Comparison of ENCODE assay signal across 26 cellular contexts in the genomic region with DNA sequence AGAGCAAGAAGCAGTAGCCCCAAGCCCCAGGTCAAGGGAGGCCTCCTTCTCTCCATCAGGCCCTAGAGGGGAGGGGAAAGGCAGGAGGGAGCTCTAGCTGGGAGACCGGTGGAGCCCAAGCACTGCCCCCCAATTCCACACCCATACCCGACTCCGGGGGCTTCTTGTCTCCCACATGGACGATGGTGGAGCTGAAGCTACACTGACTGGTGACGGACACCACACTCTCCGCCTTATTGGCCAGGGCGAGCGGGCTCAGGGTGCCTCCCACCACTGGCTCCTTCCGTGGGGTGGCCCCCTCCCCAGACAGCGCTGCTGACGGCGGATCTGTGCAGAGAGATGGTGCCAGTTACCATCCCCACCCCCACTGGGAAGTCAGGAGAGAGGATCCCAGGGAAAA. TPM values are rescaled to one million over a fixed set of nuclear protein-coding genes. Genes with fewer than 3 reads are reported as not detected.
DNase-seq lines count a peak whose midpoint lies in the region; ATAC-seq and TF ChIP-seq lines count a peak whose summit lies in the region.
"Had no signal": no experiment of that assay in that cellular context is flagged by ENCODE, and none has a peak within 500 bp of the region (broad histone marks: within the 10 kb centered on the region; RNA-seq: fewer than 3 reads in every experiment).

No MANE protein-coding gene starts in this region.

- no peak overlapping the region for H3K27ac Mint-ChIP-seq in CD4-positive, alpha-beta T cell
- H3K27ac Mint-ChIP-seq: CD8-positive, alpha-beta T cell; T-helper 1 cell treated with Interleukin-12 subunit alpha and Interleukin-12 subunit beta and Interleukin-4 antibody, amounts not matched to agents 30 μg/mL and 1 μg/mL, for 36 hours had no signal

- no peak for TF ChIP-seq POLR2A in gastroesophageal sphincter (IDR thresholded peaks at IDR 0.05)

- intact Hi-C loops in CD4-positive, alpha-beta T cell (cut with DNase I, micrococcal nuclease): no loop called here

- H3K9me3 Mint-ChIP-seq in CD4-positive, alpha-beta T cell: no peaks in the 10 kb centered on the region
- H3K9me3 Mint-ChIP-seq: CD8-positive, alpha-beta T cell; T-helper 1 cell treated with Interleukin-12 subunit alpha and Interleukin-12 subunit beta and Interleukin-4 antibody, amounts not matched to agents 30 μg/mL and 1 μg/mL, for 36 hours had no signal

- peak overlapping the region; percentile 69 for H3K4me3 Mint-ChIP-seq in CD4-positive, alpha-beta T cell
- H3K4me3 Mint-ChIP-seq: CD8-positive, alpha-beta T cell; T-helper 1 cell treated with Interleukin-12 subunit alpha and Interleukin-12 subunit beta and Interleukin-4 antibody, amounts not matched to agents 30 μg/mL and 1 μg/mL, for 36 hours had no signal

- H3K36me3 Mint-ChIP-seq in CD4-positive, alpha-beta T cell (ENCODE audit: low read depth): peaks cover 99% of the 10 kb centered on the region

- no peak for TF ChIP-seq CTCF in CD4-positive, alpha-beta T cell (IDR thresholded peaks at IDR 0.05)
- TF ChIP-seq CTCF in RWPE1 (conservative IDR thresholded peaks at IDR 0.05; ENCODE audit: low read depth) (no peak), gastroesophageal sphincter (IDR thresholded peaks at IDR 0.05) (no peak)

- no peak overlapping the region for H3K27ac ChIP-seq in CD4-positive, alpha-beta T cell (ENCODE audit: low read depth, low read length)
- peak overlapping the region; percentile 98 for H3K27ac ChIP-seq in RWPE1
- H3K27ac ChIP-seq in gastroesophageal sphincter: peak overlapping the region; percentile 4 to 100 (median 99)
- H3K27ac ChIP-seq in stomach smooth muscle (ENCODE audit: low read length): peak overlapping the region; percentile 71
- H3K27ac ChIP-seq: VCaP had no signal

- H3K9me3 ChIP-seq in CD4-positive, alpha-beta T cell (ENCODE audit: control insufficient read depth, low read length): no peaks in the 10 kb centered on the region
- no peaks in the 10 kb centered on the region for H3K9me3 ChIP-seq in gastroesophageal sphincter
- no peaks in the 10 kb centered on the region for H3K9me3 ChIP-seq in stomach smooth muscle (ENCODE audit: control insufficient read depth in 2 of 2, low read length in 2 of 2)

- H3K36me3 ChIP-seq in gastroesophageal sphincter (peaks cover 15 to 100% of the 10 kb centered on the region in 2 donors), stomach smooth muscle (ENCODE audit: control insufficient read depth in 2 of 2, insufficient read depth in 2 of 2, low read length in 2 of 2) (peaks cover 89 to 93% of the 10 kb centered on the region in 2 donors)

- TF ChIP-seq EP300 in gastroesophageal sphincter (IDR thresholded peaks at IDR 0.05): no peak

- H3K27me3 ChIP-seq in CD4-positive, alpha-beta T cell (ENCODE audit: control insufficient read depth, insufficient read depth, low read length): no peaks in the 10 kb centered on the region
- H3K27me3 ChIP-seq in gastroesophageal sphincter (no peaks in the 10 kb centered on the region), stomach smooth muscle (ENCODE audit: control insufficient read depth in 1 of 2, insufficient read depth in 2 of 2, low read length in 2 of 2) (no peaks in the 10 kb centered on the region)

- CTCF ChIA-PET in CD4-positive, alpha-beta T cell (lab: Charles Lee): no interaction called here
- CTCF ChIA-PET in RWPE1 (lab: Yijun Ruan, JAX): no interaction called here

- H3K4me3 ChIP-seq in gastroesophageal sphincter: no peak overlapping the region
- no peak overlapping the region for H3K4me3 ChIP-seq in stomach smooth muscle (ENCODE audit: low read length in 2 of 2)

- no peak for DNase-seq in CD4-positive, alpha-beta T cell
- DNase-seq in RWPE1 (ENCODE audit: low spot score) (no peak), NOMO-1 treated with DMSO at 0.1 percent for 48 hours (lab: John Stamatoyannopoulos, UW; ENCODE audit: unreplicated experiment) (no peak)
- DNase-seq: activated CD8-positive, alpha-beta memory T cell treated with anti-CD3 and anti-CD28 coated beads, Interleukin-2, amount 50 U/mL, for 48 hours; activated gamma-delta T cell treated with Interleukin-2 at 50 U/mL for 16 hours; CD8-positive, alpha-beta T cell; central memory CD4-positive, alpha-beta T cell; DMS53; GDM1; IMR-90; NCI-H1417 treated with DMSO at 0.1 percent for 48 hours; NCI-H2171; NCI-H524 treated with DMSO at 0.1 percent for 48 hours; nucleus accumbens; retina; stimulated activated CD4-positive, alpha-beta T cell treated with anti-CD3 and anti-CD28 coated beads, Interleukin-4, amount 100 ng/mL, for 24 hours; stimulated activated naive CD8-positive, alpha-beta T cell treated with anti-CD3 and anti-CD28 coated beads, Interleukin-15, Interleukin-2, amounts not matched to agents 100 U/mL and 50 U/mL, for 24 hours had no signal

- 100% methylated on average over 1 of the region's 12 CpGs; no CpG with 5 or more reads in 1 of the 2 donors for WGBS in gastroesophageal sphincter (ENCODE audit: low coverage in 1 of 2), 2 donors

- ATAC-seq in CD4-positive, alpha-beta T cell (ENCODE audit: poor library complexity): no peak
- ATAC-seq in gastroesophageal sphincter (no peak), GM21529 (IDR thresholded peaks at IDR 0.05; ENCODE audit: unreplicated experiment) (no peak)
- ATAC-seq in activated CD4-positive, CD25-positive, alpha-beta regulatory T cell treated with anti-CD3 and anti-CD28 coated beads, Interleukin-2, amount 50 U/mL, for 24 hours: no peak
- ATAC-seq: CD8-positive, alpha-beta T cell; stimulated activated naive CD8-positive, alpha-beta T cell treated with anti-CD3 and anti-CD28 coated beads, Interleukin-15, Interleukin-2, amounts not matched to agents 100 U/mL and 50 U/mL, for 24 hours had no signal

- no peak overlapping the region for H3K9ac ChIP-seq in stomach smooth muscle (ENCODE audit: low read length in 2 of 2)

- POLR2A ChIA-PET in CD4-positive, alpha-beta T cell (lab: Charles Lee): interaction anchor here (0.7 to 4.5 kb wide), 4 partner anchors 10 to 74 kb away, joined by 3 to 19 read pairs (median 4); no protein-coding TSS in a partner anchor
- POLR2A ChIA-PET in RWPE1 (lab: Yijun Ruan, JAX; ENCODE audit: low non-redundant PET): no interaction called here

- H3K4me1 Mint-ChIP-seq in CD4-positive, alpha-beta T cell (ENCODE audit: low read depth): peaks cover 13% of the 10 kb centered on the region

- H3K4me1 ChIP-seq in gastroesophageal sphincter (peaks cover 0 to 99% (median 20%) of the 10 kb centered on the region in 3 donors), stomach smooth muscle (ENCODE audit: control insufficient read depth, insufficient read depth, low read length) (peaks cover 47% of the 10 kb centered on the region)

- H3K27me3 Mint-ChIP-seq in CD4-positive, alpha-beta T cell: peaks cover 3% of the 10 kb centered on the region

RNA-seq across cellular contexts. Expression of a gene that starts 6.4 kb away (rescaled TPM):
- 1,000 to 10,000 TPM; 1,723 to 1,794 TPM for total RNA-seq in CD4-positive, alpha-beta T cell
- total RNA-seq in gastroesophageal sphincter: 100 to 1,000 TPM in 3 of 4 donors, 10 to 100 TPM in 1; 67.1 to 188 (median 136) TPM

RNA-seq across cellular contexts. Expression of a gene that starts 16.9 kb away (rescaled TPM):
- total RNA-seq in CD4-positive, alpha-beta T cell: 100 to 1,000 TPM; 351 to 366 TPM
- 10 to 100 TPM; 14.6 to 39.8 (median 33.4) TPM for total RNA-seq in gastroesophageal sphincter

RNA-seq across cellular contexts. Expression of a gene that starts 21.9 kb away (rescaled TPM):
- total RNA-seq in CD4-positive, alpha-beta T cell: under 1 TPM; 0.52 to 0.53 TPM
- total RNA-seq in gastroesophageal sphincter: under 1 TPM in 2 of 4 donors, not detected in 2; 0.89 to 0.94 TPM
- total RNA-seq: IMR-90, lung microvascular endothelial cell, urinary bladder had no signal

RNA-seq across cellular contexts. Expression of a gene that starts 27.5 kb away (rescaled TPM):
- under 1 TPM; 0.81 to 0.91 TPM for total RNA-seq in CD4-positive, alpha-beta T cell
- total RNA-seq in gastroesophageal sphincter: under 1 TPM in 1 of 4 donors, not detected in 3; 0.37 TPM
- total RNA-seq: epithelial cell of proximal tubule, lung microvascular endothelial cell, urinary bladder had no signal

RNA-seq across cellular contexts. Expression of a gene that starts 30.4 kb away (rescaled TPM):
- 10 to 100 TPM; 12.2 to 12.9 TPM for total RNA-seq in CD4-positive, alpha-beta T cell
- 10 to 100 TPM; 11.2 to 18.8 (median 15.5) TPM for total RNA-seq in gastroesophageal sphincter

Comparison
In these comparisons a context has a peak if more than half of its experiments do, and no peak if none do; other contexts are left out.
1. RNA of a gene that starts 6.4 kb away (total RNA-seq): 1,723 to 1,794 TPM in CD4-positive, alpha-beta T cell; 67.1 to 188 TPM in gastroesophageal sphincter; every median in the first group is over 4 times any median in the second.
2. RNA of a gene that starts 16.9 kb away (total RNA-seq): 351 to 366 TPM in CD4-positive, alpha-beta T cell; 14.6 to 39.8 TPM in gastroesophageal sphincter; every median in the first group is over 4 times any median in the second.